ENCODE assay signal across 8 cellular contexts in genomic region chr3:129829640-129830039, GRCh38.
DNase-seq lines count a peak whose midpoint lies in the region; ATAC-seq and TF ChIP-seq lines count a peak whose summit lies in the region.

No MANE protein-coding gene starts in this region.

- no peak overlapping the region for H3K27ac ChIP-seq in left ventricle myocardium inferior (replicated peaks)

- TF ChIP-seq CTCF in HFF-Myc (IDR thresholded peaks at IDR 0.05; ENCODE audit: low read depth, low read length, missing control alignments) (peak; percentile 55), left ventricle myocardium inferior (IDR thresholded peaks at IDR 0.05; ENCODE audit: borderline replicate concordance) (peak; percentile 82)

- H3K4me1 ChIP-seq in left ventricle myocardium inferior = peaks cover 37% of the 10 kb centered on the region

- DNase-seq in Caki2 (ENCODE audit: low read depth) (peak; percentile 83), HFF-Myc (ENCODE audit: extremely low read depth, low read depth) (peak; percentile 48), NCI-H774 (lab: John Stamatoyannopoulos, UW) (peak; percentile 41), amniotic epithelial cell (ENCODE audit: low read depth) (peak; percentile 90), left ventricle myocardium inferior (peak; percentile 25), putamen (ENCODE audit: low spot score) (peak; percentile 72)

- no peak for ATAC-seq in HG03460 (IDR thresholded peaks at IDR 0.05; ENCODE audit: unreplicated experiment)
- no peak for ATAC-seq in HG02840 (IDR thresholded peaks at IDR 0.05; ENCODE audit: low FRiP score, unreplicated experiment)

- H3K9me3 ChIP-seq in left ventricle myocardium inferior (replicated peaks) = no peaks in the 10 kb centered on the region

- no peaks in the 10 kb centered on the region for H3K27me3 ChIP-seq in left ventricle myocardium inferior (ENCODE audit: low read depth)

- in situ Hi-C loops in Caki2 (cut with HindIII; ENCODE audit: low pct_unique_long_range_greater_than_20kb, low sequenced_read_pairs) = loop anchor here (10.0 kb wide), 1 partner anchor 175 kb away; no protein-coding TSS in a partner anchor

- intact Hi-C loops in left ventricle myocardium inferior (cut with micrococcal nuclease) = loop anchor here (10.0 kb wide), 2 partner anchors 105 to 355 kb away; no protein-coding TSS in a partner anchor

- no peaks in the 10 kb centered on the region for H3K36me3 ChIP-seq in left ventricle myocardium inferior

- no peak overlapping the region for H3K4me3 ChIP-seq in HFF-Myc (replicated peaks; ENCODE audit: low read depth, low read length)
- H3K4me3 ChIP-seq in left ventricle myocardium inferior = no peak overlapping the region

Comparison
In these comparisons a context has a peak if more than half of its experiments do, and no peak if none do; other contexts are left out.
1. DNase-seq: peak in every context shown above with its lines; median percentile 90 in amniotic epithelial cell; 83 in Caki2; 72 in putamen; 48 in HFF-Myc; 41 in NCI-H774; 25 in left ventricle myocardium inferior.